ENCODE assay signal across 24 cellular contexts in the genomic region with DNA sequence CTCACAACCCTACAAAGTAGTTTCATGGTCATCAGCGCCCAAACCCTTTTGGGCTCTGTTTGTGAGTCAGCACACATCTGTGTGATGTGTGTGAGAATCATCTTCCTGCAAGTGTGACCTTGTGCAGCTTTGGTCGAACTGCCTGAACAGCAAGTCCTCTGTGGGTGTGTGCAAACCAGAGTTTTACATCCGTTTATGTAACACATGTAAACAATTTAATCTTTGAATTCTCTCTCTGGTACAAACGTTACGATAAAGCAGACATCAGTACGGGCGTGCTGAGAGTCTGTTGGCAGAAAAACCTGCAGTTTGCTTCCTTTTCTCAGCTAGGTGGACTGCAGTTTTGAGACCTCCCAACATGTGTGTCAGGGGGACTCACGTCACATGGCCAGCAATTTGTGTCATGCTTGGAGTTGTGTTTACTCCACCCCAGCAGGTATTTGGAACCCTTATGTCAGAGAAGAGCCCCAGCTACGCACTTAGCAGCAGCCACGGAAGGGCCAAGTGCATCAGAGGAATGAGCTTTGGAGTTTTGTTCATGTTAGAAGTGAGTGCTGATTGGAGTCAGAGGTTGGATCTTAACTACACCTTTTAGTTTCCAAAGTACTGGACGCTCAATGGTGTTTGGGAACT.
DNase-seq lines count a peak whose midpoint lies in the region; ATAC-seq and TF ChIP-seq lines count a peak whose summit lies in the region.
"Had no signal": no experiment of that assay in that cellular context is flagged by ENCODE, and none has a peak within 500 bp of the region (broad histone marks: within the 10 kb centered on the region; RNA-seq: fewer than 3 reads in every experiment).

No MANE protein-coding gene starts in this region.

- H3K4me1 ChIP-seq in heart right ventricle (peaks cover 0 to 41% (median 12%) of the 10 kb centered on the region in 9 donors), muscle layer of duodenum (ENCODE audit: control insufficient read depth in 1 of 2, insufficient read depth in 2 of 2, low read length in 2 of 2) (peaks cover 0 to 5% of the 10 kb centered on the region in 2 donors)

- H3K4me1 Mint-ChIP-seq in CD14-positive monocyte = no peaks in the 10 kb centered on the region
- no peaks in the 10 kb centered on the region for H3K4me1 Mint-ChIP-seq in activated CD8-positive, alpha-beta T cell treated with anti-CD3 and anti-CD28 coated beads, Interleukin-2, amount 10 ng/mL, durations not matched to agents 7 days and 5 days (ENCODE audit: low read depth)
- H3K4me1 Mint-ChIP-seq: activated CD4-positive, alpha-beta T cell treated with anti-CD3 and anti-CD28 coated beads for 36 hours; CD8-positive, alpha-beta memory T cell had no signal

- POLR2A ChIA-PET in activated CD8-positive, alpha-beta T cell treated with anti-CD3 and anti-CD28 coated beads, Interleukin-2, amount 10 ng/mL, durations not matched to agents 7 days and 5 days (lab: Charles Lee) = no interaction called here

- H3K36me3 ChIP-seq in heart right ventricle (no peaks in the 10 kb centered on the region), muscle layer of duodenum (ENCODE audit: control insufficient read depth in 1 of 2, insufficient read depth in 2 of 2, low read length in 2 of 2) (no peaks in the 10 kb centered on the region)
- H3K36me3 ChIP-seq: MG63 had no signal

- H3K27ac ChIP-seq in heart right ventricle (peak overlapping the region; percentile 57 to 90 (median 84)), muscle layer of duodenum (ENCODE audit: low read length) (peak overlapping the region; percentile 50)

- DNase-seq in Right ventricle myocardium inferior (ENCODE audit: missing footprints) = no peak
- no peak for DNase-seq in cardiac septum (ENCODE audit: low spot score)
- no peak for DNase-seq in heart right ventricle
- DNase-seq in middle frontal gyrus (ENCODE audit: extremely low spot score, low spot score) = no peak
- DNase-seq in CD14-positive monocyte (ENCODE audit: low spot score) = no peak
- DNase-seq in activated CD4-positive, alpha-beta T cell treated with anti-CD3 and anti-CD28 coated beads, Interleukin-2, amount 50 U/mL, for 48 hours = no peak
- DNase-seq in activated CD8-positive, alpha-beta T cell treated with anti-CD3 and anti-CD28 coated beads, Interleukin-2, amount 10 ng/mL, durations not matched to agents 7 days and 5 days = no peak
- DNase-seq: activated CD4-positive, alpha-beta T cell treated with anti-CD3 and anti-CD28 coated beads for 36 hours; activated T-cell treated with anti-CD3 and anti-CD28 coated beads, Interleukin-2, amount 50 U/mL, for 24 hours; CD8-positive, alpha-beta memory T cell; effector CD8-positive, alpha-beta T cell; HFFc6; kidney; mammary epithelial cell; MG63; naive thymus-derived CD4-positive, alpha-beta T cell; NCI-H2107; occipital lobe; retina; stimulated activated naive CD4-positive, alpha-beta T cell treated with Interleukin-2 at 50 U/mL for 16 hours had no signal

- no peak for TF ChIP-seq CTCF in heart right ventricle (IDR thresholded peaks at IDR 0.05)
- TF ChIP-seq CTCF in CD14-positive monocyte (IDR thresholded peaks at IDR 0.05) = no peak

- CTCF ChIA-PET in activated CD8-positive, alpha-beta T cell treated with anti-CD3 and anti-CD28 coated beads, Interleukin-2, amount 10 ng/mL, durations not matched to agents 7 days and 5 days (lab: Charles Lee) = interaction anchor here (1.7 kb wide), 1 partner anchor 134 kb away, joined by 4 read pairs; no protein-coding TSS in a partner anchor

- ATAC-seq in Right ventricle myocardium inferior = peak; percentile 42
- peak in 5 of 8 donors; percentile 22 to 53 (median 24) for ATAC-seq in heart right ventricle
- ATAC-seq in activated CD8-positive, alpha-beta T cell treated with anti-CD3 and anti-CD28 coated beads, Interleukin-2, amount 10 ng/mL, durations not matched to agents 7 days and 5 days = no peak
- ATAC-seq: activated CD4-positive, alpha-beta T cell treated with anti-CD3 and anti-CD28 coated beads for 36 hours; esophagus mucosa; naive thymus-derived CD4-positive, alpha-beta T cell had no signal

- no peak overlapping the region for H3K4me3 ChIP-seq in heart right ventricle
- peak overlapping the region in 1 of 2 donors; percentile 19 for H3K4me3 ChIP-seq in muscle layer of duodenum (ENCODE audit: low read depth in 1 of 2, low read length in 2 of 2)
- H3K4me3 ChIP-seq: MG63 had no signal

- 32 to 38% methylated on average over 11 of the region's 11 CpGs for WGBS in heart right ventricle, 2 donors

- H3K9me3 Mint-ChIP-seq in CD14-positive monocyte = peaks cover 0 to under 1% (median 0%) of the 10 kb centered on the region in 7 donors
- no peaks in the 10 kb centered on the region for H3K9me3 Mint-ChIP-seq in activated CD8-positive, alpha-beta T cell treated with anti-CD3 and anti-CD28 coated beads, Interleukin-2, amount 10 ng/mL, durations not matched to agents 7 days and 5 days (ENCODE audit: insufficient read depth)
- H3K9me3 Mint-ChIP-seq: activated T-cell treated with anti-CD3 and anti-CD28 coated beads, Interleukin-2, amount 50 U/mL, for 24 hours; brain; T-helper 1 cell treated with Interleukin-12 subunit alpha and Interleukin-12 subunit beta and Interleukin-4 antibody, amounts not matched to agents 30 μg/mL and 1 μg/mL, for 36 hours had no signal

- no peaks in the 10 kb centered on the region for H3K9me3 ChIP-seq in heart right ventricle
- no peaks in the 10 kb centered on the region for H3K9me3 ChIP-seq in muscle layer of duodenum (ENCODE audit: control insufficient read depth in 1 of 2, low read length in 2 of 2)
- H3K9me3 ChIP-seq: MG63 had no signal

- no peaks in the 10 kb centered on the region for H3K27me3 ChIP-seq in heart right ventricle
- H3K27me3 ChIP-seq in muscle layer of duodenum (ENCODE audit: low read depth, low read length) = no peaks in the 10 kb centered on the region
- H3K27me3 ChIP-seq: MG63 had no signal

- no peak overlapping the region for H3K4me3 Mint-ChIP-seq in CD14-positive monocyte
- no peak overlapping the region for H3K4me3 Mint-ChIP-seq in activated CD8-positive, alpha-beta T cell treated with anti-CD3 and anti-CD28 coated beads, Interleukin-2, amount 10 ng/mL, durations not matched to agents 7 days and 5 days
- H3K4me3 Mint-ChIP-seq: activated CD4-positive, alpha-beta T cell treated with anti-CD3 and anti-CD28 coated beads for 36 hours; activated T-cell treated with anti-CD3 and anti-CD28 coated beads, Interleukin-2, amount 50 U/mL, for 24 hours; brain; CD8-positive, alpha-beta memory T cell; HFFc6; naive thymus-derived CD4-positive, alpha-beta T cell; T-helper 1 cell treated with Interleukin-12 subunit alpha and Interleukin-12 subunit beta and Interleukin-4 antibody, amounts not matched to agents 30 μg/mL and 1 μg/mL, for 36 hours had no signal

- no peaks in the 10 kb centered on the region for H3K36me3 Mint-ChIP-seq in CD14-positive monocyte
- H3K36me3 Mint-ChIP-seq in activated CD8-positive, alpha-beta T cell treated with anti-CD3 and anti-CD28 coated beads, Interleukin-2, amount 10 ng/mL, durations not matched to agents 7 days and 5 days (ENCODE audit: low read depth) = no peaks in the 10 kb centered on the region
- H3K36me3 Mint-ChIP-seq: brain; CD8-positive, alpha-beta memory T cell; naive thymus-derived CD4-positive, alpha-beta T cell had no signal

- H3K27me3 Mint-ChIP-seq in CD14-positive monocyte (ENCODE audit: low read depth in 3 of 3) = no peaks in the 10 kb centered on the region
- H3K27me3 Mint-ChIP-seq in activated CD8-positive, alpha-beta T cell treated with anti-CD3 and anti-CD28 coated beads, Interleukin-2, amount 10 ng/mL, durations not matched to agents 7 days and 5 days (ENCODE audit: low read depth) = no peaks in the 10 kb centered on the region
- H3K27me3 Mint-ChIP-seq: activated T-cell treated with anti-CD3 and anti-CD28 coated beads, Interleukin-2, amount 50 U/mL, for 24 hours; brain; CD8-positive, alpha-beta memory T cell had no signal

- intact Hi-C loops in Right ventricle myocardium inferior (cut with DNase I) = loop anchor here (2.0 to 5.0 kb wide), 3 partner anchors 109 to 188 kb away; no protein-coding TSS in a partner anchor
- intact Hi-C loops in cardiac septum (cut with DNase I) = loop anchor here (2.0 to 10.0 kb wide), 3 partner anchors 108 to 319 kb away; no protein-coding TSS in a partner anchor
- intact Hi-C loops in heart right ventricle (cut with DNase I) = loop anchor here in 9 of 10 donors (1.0 to 10.0 kb wide), 14 partner anchors 37 to 319 kb away; no protein-coding TSS in a partner anchor
- intact Hi-C loops in CD14-positive monocyte (cut with micrococcal nuclease) = no loop called here

- H3K27ac Mint-ChIP-seq in CD14-positive monocyte = no peak overlapping the region
- no peak overlapping the region for H3K27ac Mint-ChIP-seq in activated CD8-positive, alpha-beta T cell treated with anti-CD3 and anti-CD28 coated beads, Interleukin-2, amount 10 ng/mL, durations not matched to agents 7 days and 5 days
- H3K27ac Mint-ChIP-seq: activated CD4-positive, alpha-beta T cell treated with anti-CD3 and anti-CD28 coated beads for 36 hours; activated T-cell treated with anti-CD3 and anti-CD28 coated beads, Interleukin-2, amount 50 U/mL, for 24 hours; CD8-positive, alpha-beta memory T cell; HFFc6; naive thymus-derived CD4-positive, alpha-beta T cell; T-helper 1 cell treated with Interleukin-12 subunit alpha and Interleukin-12 subunit beta and Interleukin-4 antibody, amounts not matched to agents 30 μg/mL and 1 μg/mL, for 36 hours had no signal

Comparison
In these comparisons a context has a peak if more than half of its experiments do, and no peak if none do; other contexts are left out.
1. intact Hi-C loops: an anchor here in Right ventricle myocardium inferior (2.0 to 5.0 kb wide), cardiac septum (2.0 to 10.0 kb wide) and heart right ventricle (1.0 to 10.0 kb wide); none called in CD14-positive monocyte.